ENCODE assay signal across 1 cellular context in the genomic region with DNA sequence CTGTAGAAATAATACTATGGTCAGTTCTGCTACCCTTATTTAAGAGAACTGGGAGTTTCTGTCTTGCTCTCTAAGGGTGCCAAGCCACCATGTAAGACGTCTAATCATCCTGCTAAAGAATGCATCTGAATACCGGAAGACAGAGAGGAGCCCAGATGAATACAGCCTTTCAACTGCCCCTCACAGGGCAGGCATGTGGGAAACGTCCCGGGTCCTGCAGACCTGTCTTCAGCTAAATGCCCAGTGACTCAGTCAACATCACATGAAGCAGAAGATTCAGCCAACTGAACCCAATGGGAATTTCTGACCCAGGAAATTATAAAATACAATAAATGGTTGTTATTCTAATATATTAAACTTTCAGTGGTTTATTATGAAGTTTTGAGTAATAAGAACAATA.
TF ChIP-seq lines count a peak whose summit lies in the region.

No MANE protein-coding gene starts in this region.

TF ChIP-seq in GM23338, 12 proteins besides CTCF, POLR2A, EP300 and RAD21 (continued from another document):
- TF ChIP-seq, protein P1, sequence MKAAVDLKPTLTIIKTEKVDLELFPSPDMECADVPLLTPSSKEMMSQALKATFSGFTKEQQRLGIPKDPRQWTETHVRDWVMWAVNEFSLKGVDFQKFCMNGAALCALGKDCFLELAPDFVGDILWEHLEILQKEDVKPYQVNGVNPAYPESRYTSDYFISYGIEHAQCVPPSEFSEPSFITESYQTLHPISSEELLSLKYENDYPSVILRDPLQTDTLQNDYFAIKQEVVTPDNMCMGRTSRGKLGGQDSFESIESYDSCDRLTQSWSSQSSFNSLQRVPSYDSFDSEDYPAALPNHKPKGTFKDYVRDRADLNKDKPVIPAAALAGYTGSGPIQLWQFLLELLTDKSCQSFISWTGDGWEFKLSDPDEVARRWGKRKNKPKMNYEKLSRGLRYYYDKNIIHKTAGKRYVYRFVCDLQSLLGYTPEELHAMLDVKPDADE (IDR thresholded peaks at IDR 0.05) = no peak
- no peak for TF ChIP-seq POLR2AphosphoS5 (IDR thresholded peaks at IDR 0.05; ENCODE audit: low read depth)
- TF ChIP-seq JUNB (IDR thresholded peaks at IDR 0.05; ENCODE audit: unreplicated experiment) = no peak
- no peak for TF ChIP-seq STAT1 (IDR thresholded peaks at IDR 0.05; ENCODE audit: unreplicated experiment)
- TF ChIP-seq, protein P2, sequence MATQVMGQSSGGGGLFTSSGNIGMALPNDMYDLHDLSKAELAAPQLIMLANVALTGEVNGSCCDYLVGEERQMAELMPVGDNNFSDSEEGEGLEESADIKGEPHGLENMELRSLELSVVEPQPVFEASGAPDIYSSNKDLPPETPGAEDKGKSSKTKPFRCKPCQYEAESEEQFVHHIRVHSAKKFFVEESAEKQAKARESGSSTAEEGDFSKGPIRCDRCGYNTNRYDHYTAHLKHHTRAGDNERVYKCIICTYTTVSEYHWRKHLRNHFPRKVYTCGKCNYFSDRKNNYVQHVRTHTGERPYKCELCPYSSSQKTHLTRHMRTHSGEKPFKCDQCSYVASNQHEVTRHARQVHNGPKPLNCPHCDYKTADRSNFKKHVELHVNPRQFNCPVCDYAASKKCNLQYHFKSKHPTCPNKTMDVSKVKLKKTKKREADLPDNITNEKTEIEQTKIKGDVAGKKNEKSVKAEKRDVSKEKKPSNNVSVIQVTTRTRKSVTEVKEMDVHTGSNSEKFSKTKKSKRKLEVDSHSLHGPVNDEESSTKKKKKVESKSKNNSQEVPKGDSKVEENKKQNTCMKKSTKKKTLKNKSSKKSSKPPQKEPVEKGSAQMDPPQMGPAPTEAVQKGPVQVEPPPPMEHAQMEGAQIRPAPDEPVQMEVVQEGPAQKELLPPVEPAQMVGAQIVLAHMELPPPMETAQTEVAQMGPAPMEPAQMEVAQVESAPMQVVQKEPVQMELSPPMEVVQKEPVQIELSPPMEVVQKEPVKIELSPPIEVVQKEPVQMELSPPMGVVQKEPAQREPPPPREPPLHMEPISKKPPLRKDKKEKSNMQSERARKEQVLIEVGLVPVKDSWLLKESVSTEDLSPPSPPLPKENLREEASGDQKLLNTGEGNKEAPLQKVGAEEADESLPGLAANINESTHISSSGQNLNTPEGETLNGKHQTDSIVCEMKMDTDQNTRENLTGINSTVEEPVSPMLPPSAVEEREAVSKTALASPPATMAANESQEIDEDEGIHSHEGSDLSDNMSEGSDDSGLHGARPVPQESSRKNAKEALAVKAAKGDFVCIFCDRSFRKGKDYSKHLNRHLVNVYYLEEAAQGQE (IDR thresholded peaks at IDR 0.05; ENCODE audit: unreplicated experiment) = no peak
- TF ChIP-seq EZH2 (IDR thresholded peaks at IDR 0.05; ENCODE audit: low read depth, unreplicated experiment) = no peak
- TF ChIP-seq, protein P3, sequence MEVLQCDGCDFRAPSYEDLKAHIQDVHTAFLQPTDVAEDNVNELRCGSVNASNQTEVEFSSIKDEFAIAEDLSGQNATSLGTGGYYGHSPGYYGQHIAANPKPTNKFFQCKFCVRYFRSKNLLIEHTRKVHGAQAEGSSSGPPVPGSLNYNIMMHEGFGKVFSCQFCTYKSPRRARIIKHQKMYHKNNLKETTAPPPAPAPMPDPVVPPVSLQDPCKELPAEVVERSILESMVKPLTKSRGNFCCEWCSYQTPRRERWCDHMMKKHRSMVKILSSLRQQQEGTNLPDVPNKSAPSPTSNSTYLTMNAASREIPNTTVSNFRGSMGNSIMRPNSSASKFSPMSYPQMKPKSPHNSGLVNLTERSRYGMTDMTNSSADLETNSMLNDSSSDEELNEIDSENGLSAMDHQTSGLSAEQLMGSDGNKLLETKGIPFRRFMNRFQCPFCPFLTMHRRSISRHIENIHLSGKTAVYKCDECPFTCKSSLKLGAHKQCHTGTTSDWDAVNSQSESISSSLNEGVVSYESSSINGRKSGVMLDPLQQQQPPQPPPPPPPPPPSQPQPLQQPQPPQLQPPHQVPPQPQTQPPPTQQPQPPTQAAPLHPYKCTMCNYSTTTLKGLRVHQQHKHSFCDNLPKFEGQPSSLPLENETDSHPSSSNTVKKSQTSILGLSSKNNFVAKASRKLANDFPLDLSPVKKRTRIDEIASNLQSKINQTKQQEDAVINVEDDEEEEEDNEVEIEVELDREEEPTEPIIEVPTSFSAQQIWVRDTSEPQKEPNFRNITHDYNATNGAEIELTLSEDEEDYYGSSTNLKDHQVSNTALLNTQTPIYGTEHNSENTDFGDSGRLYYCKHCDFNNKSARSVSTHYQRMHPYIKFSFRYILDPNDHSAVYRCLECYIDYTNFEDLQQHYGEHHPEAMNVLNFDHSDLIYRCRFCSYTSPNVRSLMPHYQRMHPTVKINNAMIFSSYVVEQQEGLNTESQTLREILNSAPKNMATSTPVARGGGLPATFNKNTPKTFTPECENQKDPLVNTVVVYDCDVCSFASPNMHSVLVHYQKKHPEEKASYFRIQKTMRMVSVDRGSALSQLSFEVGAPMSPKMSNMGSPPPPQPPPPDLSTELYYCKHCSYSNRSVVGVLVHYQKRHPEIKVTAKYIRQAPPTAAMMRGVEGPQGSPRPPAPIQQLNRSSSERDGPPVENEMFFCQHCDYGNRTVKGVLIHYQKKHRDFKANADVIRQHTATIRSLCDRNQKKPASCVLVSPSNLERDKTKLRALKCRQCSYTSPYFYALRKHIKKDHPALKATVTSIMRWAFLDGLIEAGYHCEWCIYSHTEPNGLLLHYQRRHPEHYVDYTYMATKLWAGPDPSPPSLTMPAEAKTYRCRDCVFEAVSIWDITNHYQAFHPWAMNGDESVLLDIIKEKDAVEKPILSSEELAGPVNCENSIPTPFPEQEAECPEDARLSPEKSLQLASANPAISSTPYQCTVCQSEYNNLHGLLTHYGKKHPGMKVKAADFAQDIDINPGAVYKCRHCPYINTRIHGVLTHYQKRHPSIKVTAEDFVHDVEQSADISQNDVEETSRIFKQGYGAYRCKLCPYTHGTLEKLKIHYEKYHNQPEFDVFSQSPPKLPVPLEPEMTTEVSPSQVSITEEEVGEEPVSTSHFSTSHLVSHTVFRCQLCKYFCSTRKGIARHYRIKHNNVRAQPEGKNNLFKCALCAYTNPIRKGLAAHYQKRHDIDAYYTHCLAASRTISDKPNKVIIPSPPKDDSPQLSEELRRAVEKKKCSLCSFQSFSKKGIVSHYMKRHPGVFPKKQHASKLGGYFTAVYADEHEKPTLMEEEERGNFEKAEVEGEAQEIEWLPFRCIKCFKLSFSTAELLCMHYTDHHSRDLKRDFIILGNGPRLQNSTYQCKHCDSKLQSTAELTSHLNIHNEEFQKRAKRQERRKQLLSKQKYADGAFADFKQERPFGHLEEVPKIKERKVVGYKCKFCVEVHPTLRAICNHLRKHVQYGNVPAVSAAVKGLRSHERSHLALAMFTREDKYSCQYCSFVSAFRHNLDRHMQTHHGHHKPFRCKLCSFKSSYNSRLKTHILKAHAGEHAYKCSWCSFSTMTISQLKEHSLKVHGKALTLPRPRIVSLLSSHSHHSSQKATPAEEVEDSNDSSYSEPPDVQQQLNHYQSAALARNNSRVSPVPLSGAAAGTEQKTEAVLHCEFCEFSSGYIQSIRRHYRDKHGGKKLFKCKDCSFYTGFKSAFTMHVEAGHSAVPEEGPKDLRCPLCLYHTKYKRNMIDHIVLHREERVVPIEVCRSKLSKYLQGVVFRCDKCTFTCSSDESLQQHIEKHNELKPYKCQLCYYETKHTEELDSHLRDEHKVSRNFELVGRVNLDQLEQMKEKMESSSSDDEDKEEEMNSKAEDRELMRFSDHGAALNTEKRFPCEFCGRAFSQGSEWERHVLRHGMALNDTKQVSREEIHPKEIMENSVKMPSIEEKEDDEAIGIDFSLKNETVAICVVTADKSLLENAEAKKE (CRISPR knock-in tag; IDR thresholded peaks at IDR 0.05) = no peak
- no peak for TF ChIP-seq ZNF114 (CRISPR knock-in tag; IDR thresholded peaks at IDR 0.05)
- no peak for TF ChIP-seq ZNF331 (CRISPR knock-in tag; IDR thresholded peaks at IDR 0.05; ENCODE audit: low read depth)
- no peak for TF ChIP-seq EZH2phosphoT487 (IDR thresholded peaks at IDR 0.05; ENCODE audit: unreplicated experiment)
